Comparison of ENCODE assay signal across 13 cellular contexts in genomic region chr10:123808873-123809272, GRCh38.
DNase-seq lines count a peak whose midpoint lies in the region; ATAC-seq and TF ChIP-seq lines count a peak whose summit lies in the region.
"Had no signal": no experiment of that assay in that cellular context is flagged by ENCODE, and none has a peak within 500 bp of the region (broad histone marks: within the 10 kb centered on the region; RNA-seq: fewer than 3 reads in every experiment).

No MANE protein-coding gene starts in this region.

- H3K4me1 Mint-ChIP-seq in progenitor cell of endocrine pancreas (ENCODE audit: low read depth): no peaks in the 10 kb centered on the region
- H3K4me1 Mint-ChIP-seq in activated CD4-positive, alpha-beta T cell treated with anti-CD3 and anti-CD28 coated beads, Interleukin-2, amount 10 ng/mL, durations not matched to agents 7 days and 5 days: no peaks in the 10 kb centered on the region

- H3K4me3 ChIP-seq in trophoblast cell (ENCODE audit: low read depth, low read length): no peak overlapping the region
- H3K4me3 ChIP-seq: left lung, thoracic aorta had no signal

- TF ChIP-seq CTCF in progenitor cell of endocrine pancreas (IDR thresholded peaks at IDR 0.05; ENCODE audit: unreplicated experiment): no peak

- H3K14ac ChIP-seq in trophoblast cell (ENCODE audit: low read length): no peak overlapping the region

- CTCF ChIA-PET in activated CD4-positive, alpha-beta T cell treated with anti-CD3 and anti-CD28 coated beads, Interleukin-2, amount 10 ng/mL, durations not matched to agents 7 days and 5 days (lab: Charles Lee): no interaction called here

- no peak overlapping the region for H3K27ac ChIP-seq in trophoblast cell (ENCODE audit: low read depth, low read length)
- H3K27ac ChIP-seq: left lung had no signal

- H3K9me3 Mint-ChIP-seq in progenitor cell of endocrine pancreas (ENCODE audit: low read depth): no peaks in the 10 kb centered on the region
- no peaks in the 10 kb centered on the region for H3K9me3 Mint-ChIP-seq in activated CD4-positive, alpha-beta T cell treated with anti-CD3 and anti-CD28 coated beads, Interleukin-2, amount 10 ng/mL, durations not matched to agents 7 days and 5 days

- no peak overlapping the region for H3K23ac ChIP-seq in trophoblast cell (ENCODE audit: low read length)

- no peak overlapping the region for H4K8ac ChIP-seq in trophoblast cell (ENCODE audit: low read depth, low read length)

- no peak overlapping the region for H3K9ac ChIP-seq in trophoblast cell (ENCODE audit: low read length)

- WGBS in trophoblast cell (ENCODE audit: extremely low coverage, insufficient coverage, insufficient read length): no CpG with 5 or more reads among the region's 5 CpGs

- H3K27me3 ChIP-seq in trophoblast cell (ENCODE audit: insufficient read depth, low read length): no peaks in the 10 kb centered on the region

- H3K27me3 Mint-ChIP-seq in progenitor cell of endocrine pancreas: peaks cover 5% of the 10 kb centered on the region
- peaks cover 14% of the 10 kb centered on the region for H3K27me3 Mint-ChIP-seq in activated CD4-positive, alpha-beta T cell treated with anti-CD3 and anti-CD28 coated beads, Interleukin-2, amount 10 ng/mL, durations not matched to agents 7 days and 5 days

- H2AFZ ChIP-seq in trophoblast cell (ENCODE audit: insufficient read depth, low read length, poor library complexity): no peak overlapping the region

- H4K91ac ChIP-seq in trophoblast cell (ENCODE audit: low read depth, low read length): no peak overlapping the region

- no peak overlapping the region for H3K27ac Mint-ChIP-seq in progenitor cell of endocrine pancreas
- no peak overlapping the region for H3K27ac Mint-ChIP-seq in activated CD4-positive, alpha-beta T cell treated with anti-CD3 and anti-CD28 coated beads, Interleukin-2, amount 10 ng/mL, durations not matched to agents 7 days and 5 days
- H3K27ac Mint-ChIP-seq: activated naive CD8-positive, alpha-beta T cell had no signal

- no peak overlapping the region for H3K4me2 ChIP-seq in trophoblast cell (ENCODE audit: low read length)

- H3K4me3 Mint-ChIP-seq in progenitor cell of endocrine pancreas (ENCODE audit: low read depth): no peak overlapping the region
- H3K4me3 Mint-ChIP-seq in activated CD4-positive, alpha-beta T cell treated with anti-CD3 and anti-CD28 coated beads, Interleukin-2, amount 10 ng/mL, durations not matched to agents 7 days and 5 days: no peak overlapping the region
- H3K4me3 Mint-ChIP-seq: activated naive CD8-positive, alpha-beta T cell had no signal

- peak; percentile 88 for ATAC-seq in esophagus mucosa
- ATAC-seq: left lung had no signal

- no peak overlapping the region for H2BK12ac ChIP-seq in trophoblast cell (ENCODE audit: low read length)

- no peak overlapping the region for H3K4ac ChIP-seq in trophoblast cell (ENCODE audit: low read depth, low read length)

- no peaks in the 10 kb centered on the region for H3K79me1 ChIP-seq in trophoblast cell (ENCODE audit: low read length)

- H3K36me3 Mint-ChIP-seq in progenitor cell of endocrine pancreas (ENCODE audit: insufficient read depth): no peaks in the 10 kb centered on the region
- H3K36me3 Mint-ChIP-seq in activated CD4-positive, alpha-beta T cell treated with anti-CD3 and anti-CD28 coated beads, Interleukin-2, amount 10 ng/mL, durations not matched to agents 7 days and 5 days (ENCODE audit: low read depth): no peaks in the 10 kb centered on the region
- H3K36me3 Mint-ChIP-seq: activated naive CD8-positive, alpha-beta T cell had no signal

- no peak overlapping the region for H2BK5ac ChIP-seq in trophoblast cell (ENCODE audit: low read depth, low read length, poor library complexity)

- H3K18ac ChIP-seq in trophoblast cell (ENCODE audit: low read length): no peak overlapping the region

- H3K9me3 ChIP-seq in trophoblast cell (ENCODE audit: insufficient read depth, low read depth, low read length): no peaks in the 10 kb centered on the region
- H3K9me3 ChIP-seq: left lung, thoracic aorta had no signal

- POLR2A ChIA-PET in activated CD4-positive, alpha-beta T cell treated with anti-CD3 and anti-CD28 coated beads, Interleukin-2, amount 10 ng/mL, durations not matched to agents 7 days and 5 days (lab: Charles Lee): no interaction called here

- H2BK120ac ChIP-seq in trophoblast cell (ENCODE audit: insufficient read depth, low read length, poor library complexity): no peak overlapping the region

- H3K79me2 ChIP-seq in trophoblast cell (ENCODE audit: control insufficient read depth, insufficient read depth, low read length, poor library complexity): no peaks in the 10 kb centered on the region

- no peak overlapping the region for H4K12ac ChIP-seq in trophoblast cell (ENCODE audit: low read depth, low read length)

- H3K4me1 ChIP-seq in trophoblast cell (ENCODE audit: control insufficient read depth in 1 of 2, insufficient read depth in 2 of 2, low read length in 2 of 2): peaks cover 0 to 2% of the 10 kb centered on the region in 2 experiments
- H3K4me1 ChIP-seq: left lung had no signal

- no peaks in the 10 kb centered on the region for H3K36me3 ChIP-seq in trophoblast cell (ENCODE audit: control insufficient read depth in 1 of 2, insufficient read depth in 2 of 2, low read length in 2 of 2)
- H3K36me3 ChIP-seq: left lung, thoracic aorta had no signal

- DNase-seq in GM03348 (ENCODE audit: low spot score) (peak; percentile 72), RKO (ENCODE audit: low spot score) (peak; percentile 93), trophoblast cell (peak; percentile 33 to 65), retina (no peak), progenitor cell of endocrine pancreas (ENCODE audit: low spot score, unreplicated experiment) (no peak)
- no peak for DNase-seq in activated CD4-positive, alpha-beta T cell treated with anti-CD3 and anti-CD28 coated beads, Interleukin-2, amount 10 ng/mL, durations not matched to agents 7 days and 5 days
- DNase-seq: activated CD4-positive, alpha-beta T cell treated with anti-CD3 and anti-CD28 coated beads for 1 hour; left lung; NCI-H2171 treated with DMSO at 0.1 percent for 48 hours; Right ventricle myocardium superior had no signal

- H2AK5ac ChIP-seq in trophoblast cell (ENCODE audit: low read length): no peak overlapping the region

Comparison
In these comparisons a context has a peak if more than half of its experiments do, and no peak if none do; other contexts are left out.
1. DNase-seq: peak in GM03348 (single experiment), RKO (single experiment) and trophoblast cell (2 of 2); none in retina (single experiment), progenitor cell of endocrine pancreas (single experiment) and activated CD4-positive, alpha-beta T cell treated with anti-CD3 and anti-CD28 coated beads, Interleukin-2, amount 10 ng/mL, durations not matched to agents 7 days and 5 days (single experiment).